1 cellular context compared by ENCODE assay signal in the genomic region with DNA sequence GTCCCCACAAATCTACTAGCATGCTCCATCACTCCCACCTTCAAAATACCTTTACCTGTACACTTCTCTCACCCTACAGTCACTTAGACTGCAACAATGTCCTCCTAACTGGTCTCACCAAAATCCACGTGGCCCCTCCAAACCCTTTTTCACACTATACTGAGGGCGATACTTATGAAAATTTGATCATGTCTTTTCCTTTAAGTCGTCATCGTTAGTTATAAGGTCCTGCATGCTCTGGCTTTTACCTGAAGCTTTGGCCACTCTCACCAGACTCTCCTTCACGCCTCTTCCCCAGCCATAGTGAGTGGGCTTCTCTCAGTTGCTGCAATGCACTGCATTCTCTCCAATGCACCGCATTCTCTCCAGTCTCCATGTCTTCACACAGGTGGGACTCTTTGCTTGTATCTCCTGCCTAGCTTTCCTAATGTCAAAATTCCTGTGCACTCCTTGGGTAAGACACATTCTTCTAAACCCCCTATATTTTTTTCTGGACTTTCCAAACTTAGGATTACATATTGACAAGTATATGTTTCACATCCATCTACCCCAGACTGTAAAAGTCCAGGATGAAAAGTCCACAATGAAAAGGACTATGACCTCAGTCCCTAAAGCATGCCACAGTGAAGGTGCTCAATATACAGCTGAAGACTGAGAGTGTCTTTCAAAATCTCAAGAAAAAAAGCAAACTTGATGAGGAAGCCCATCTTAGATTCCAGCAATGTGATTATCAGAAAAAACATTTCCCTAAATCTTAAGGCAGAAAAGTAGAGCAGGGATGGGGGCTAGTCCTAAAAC.
TF ChIP-seq lines count a peak whose summit lies in the region.

No MANE protein-coding gene starts in this region.

TF ChIP-seq in GM23338, 12 proteins besides CTCF, POLR2A, EP300 and RAD21 (continued from another document):
- TF ChIP-seq, protein P1, sequence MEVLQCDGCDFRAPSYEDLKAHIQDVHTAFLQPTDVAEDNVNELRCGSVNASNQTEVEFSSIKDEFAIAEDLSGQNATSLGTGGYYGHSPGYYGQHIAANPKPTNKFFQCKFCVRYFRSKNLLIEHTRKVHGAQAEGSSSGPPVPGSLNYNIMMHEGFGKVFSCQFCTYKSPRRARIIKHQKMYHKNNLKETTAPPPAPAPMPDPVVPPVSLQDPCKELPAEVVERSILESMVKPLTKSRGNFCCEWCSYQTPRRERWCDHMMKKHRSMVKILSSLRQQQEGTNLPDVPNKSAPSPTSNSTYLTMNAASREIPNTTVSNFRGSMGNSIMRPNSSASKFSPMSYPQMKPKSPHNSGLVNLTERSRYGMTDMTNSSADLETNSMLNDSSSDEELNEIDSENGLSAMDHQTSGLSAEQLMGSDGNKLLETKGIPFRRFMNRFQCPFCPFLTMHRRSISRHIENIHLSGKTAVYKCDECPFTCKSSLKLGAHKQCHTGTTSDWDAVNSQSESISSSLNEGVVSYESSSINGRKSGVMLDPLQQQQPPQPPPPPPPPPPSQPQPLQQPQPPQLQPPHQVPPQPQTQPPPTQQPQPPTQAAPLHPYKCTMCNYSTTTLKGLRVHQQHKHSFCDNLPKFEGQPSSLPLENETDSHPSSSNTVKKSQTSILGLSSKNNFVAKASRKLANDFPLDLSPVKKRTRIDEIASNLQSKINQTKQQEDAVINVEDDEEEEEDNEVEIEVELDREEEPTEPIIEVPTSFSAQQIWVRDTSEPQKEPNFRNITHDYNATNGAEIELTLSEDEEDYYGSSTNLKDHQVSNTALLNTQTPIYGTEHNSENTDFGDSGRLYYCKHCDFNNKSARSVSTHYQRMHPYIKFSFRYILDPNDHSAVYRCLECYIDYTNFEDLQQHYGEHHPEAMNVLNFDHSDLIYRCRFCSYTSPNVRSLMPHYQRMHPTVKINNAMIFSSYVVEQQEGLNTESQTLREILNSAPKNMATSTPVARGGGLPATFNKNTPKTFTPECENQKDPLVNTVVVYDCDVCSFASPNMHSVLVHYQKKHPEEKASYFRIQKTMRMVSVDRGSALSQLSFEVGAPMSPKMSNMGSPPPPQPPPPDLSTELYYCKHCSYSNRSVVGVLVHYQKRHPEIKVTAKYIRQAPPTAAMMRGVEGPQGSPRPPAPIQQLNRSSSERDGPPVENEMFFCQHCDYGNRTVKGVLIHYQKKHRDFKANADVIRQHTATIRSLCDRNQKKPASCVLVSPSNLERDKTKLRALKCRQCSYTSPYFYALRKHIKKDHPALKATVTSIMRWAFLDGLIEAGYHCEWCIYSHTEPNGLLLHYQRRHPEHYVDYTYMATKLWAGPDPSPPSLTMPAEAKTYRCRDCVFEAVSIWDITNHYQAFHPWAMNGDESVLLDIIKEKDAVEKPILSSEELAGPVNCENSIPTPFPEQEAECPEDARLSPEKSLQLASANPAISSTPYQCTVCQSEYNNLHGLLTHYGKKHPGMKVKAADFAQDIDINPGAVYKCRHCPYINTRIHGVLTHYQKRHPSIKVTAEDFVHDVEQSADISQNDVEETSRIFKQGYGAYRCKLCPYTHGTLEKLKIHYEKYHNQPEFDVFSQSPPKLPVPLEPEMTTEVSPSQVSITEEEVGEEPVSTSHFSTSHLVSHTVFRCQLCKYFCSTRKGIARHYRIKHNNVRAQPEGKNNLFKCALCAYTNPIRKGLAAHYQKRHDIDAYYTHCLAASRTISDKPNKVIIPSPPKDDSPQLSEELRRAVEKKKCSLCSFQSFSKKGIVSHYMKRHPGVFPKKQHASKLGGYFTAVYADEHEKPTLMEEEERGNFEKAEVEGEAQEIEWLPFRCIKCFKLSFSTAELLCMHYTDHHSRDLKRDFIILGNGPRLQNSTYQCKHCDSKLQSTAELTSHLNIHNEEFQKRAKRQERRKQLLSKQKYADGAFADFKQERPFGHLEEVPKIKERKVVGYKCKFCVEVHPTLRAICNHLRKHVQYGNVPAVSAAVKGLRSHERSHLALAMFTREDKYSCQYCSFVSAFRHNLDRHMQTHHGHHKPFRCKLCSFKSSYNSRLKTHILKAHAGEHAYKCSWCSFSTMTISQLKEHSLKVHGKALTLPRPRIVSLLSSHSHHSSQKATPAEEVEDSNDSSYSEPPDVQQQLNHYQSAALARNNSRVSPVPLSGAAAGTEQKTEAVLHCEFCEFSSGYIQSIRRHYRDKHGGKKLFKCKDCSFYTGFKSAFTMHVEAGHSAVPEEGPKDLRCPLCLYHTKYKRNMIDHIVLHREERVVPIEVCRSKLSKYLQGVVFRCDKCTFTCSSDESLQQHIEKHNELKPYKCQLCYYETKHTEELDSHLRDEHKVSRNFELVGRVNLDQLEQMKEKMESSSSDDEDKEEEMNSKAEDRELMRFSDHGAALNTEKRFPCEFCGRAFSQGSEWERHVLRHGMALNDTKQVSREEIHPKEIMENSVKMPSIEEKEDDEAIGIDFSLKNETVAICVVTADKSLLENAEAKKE (CRISPR knock-in tag; IDR thresholded peaks at IDR 0.05) = no peak
- TF ChIP-seq EZH2phosphoT487 (IDR thresholded peaks at IDR 0.05; ENCODE audit: unreplicated experiment) (no peak), ZNF331 (CRISPR knock-in tag; IDR thresholded peaks at IDR 0.05; ENCODE audit: low read depth) (no peak), JUNB (IDR thresholded peaks at IDR 0.05; ENCODE audit: unreplicated experiment) (no peak)
TF ChIP-seq in GM23338: peak in this region for 0.
